1 cellular context compared by ENCODE assay signal in the genomic region with DNA sequence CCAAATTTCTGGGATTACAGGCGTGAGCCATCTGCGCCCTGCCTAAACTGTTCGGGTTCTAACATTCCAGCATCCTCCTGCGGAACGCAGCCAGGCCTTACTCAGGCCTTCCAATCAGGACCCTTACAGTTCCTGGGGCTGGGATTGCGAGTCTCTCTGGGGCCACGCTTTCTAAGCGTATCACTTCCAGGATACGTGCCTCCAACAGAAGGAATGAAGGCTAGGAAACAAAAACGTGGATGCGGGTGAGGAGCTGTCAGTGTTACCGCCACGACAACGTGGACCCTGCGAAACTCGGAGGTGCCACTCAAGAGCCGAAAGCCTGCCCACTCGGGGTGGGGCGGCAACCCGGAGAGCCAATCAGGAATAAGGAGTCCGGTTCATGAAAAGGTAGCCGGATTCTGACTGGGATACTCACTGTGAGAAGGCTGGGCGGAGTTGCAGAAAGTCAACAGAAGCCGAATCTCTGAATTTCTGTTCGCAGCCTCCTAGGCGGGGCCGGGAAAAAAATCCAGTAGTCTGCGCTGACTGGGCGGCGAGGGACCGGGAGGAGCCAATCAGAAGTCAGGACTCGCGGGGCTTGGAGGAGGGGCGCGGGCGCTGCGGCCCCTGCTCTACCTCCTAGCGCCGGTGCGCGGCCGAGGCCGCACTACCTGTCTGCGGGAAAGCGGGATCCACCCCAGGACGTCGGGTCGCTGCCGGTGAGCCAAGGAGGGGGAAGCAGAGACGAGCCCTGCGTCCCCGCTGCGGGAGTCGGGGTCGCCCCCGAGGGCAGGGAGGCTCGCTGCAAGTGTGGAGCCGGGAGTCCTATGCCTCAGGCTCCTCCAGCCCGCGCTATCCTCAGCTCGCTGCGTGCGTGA.
TF ChIP-seq lines count a peak whose summit lies in the region.

A gene with protein sequence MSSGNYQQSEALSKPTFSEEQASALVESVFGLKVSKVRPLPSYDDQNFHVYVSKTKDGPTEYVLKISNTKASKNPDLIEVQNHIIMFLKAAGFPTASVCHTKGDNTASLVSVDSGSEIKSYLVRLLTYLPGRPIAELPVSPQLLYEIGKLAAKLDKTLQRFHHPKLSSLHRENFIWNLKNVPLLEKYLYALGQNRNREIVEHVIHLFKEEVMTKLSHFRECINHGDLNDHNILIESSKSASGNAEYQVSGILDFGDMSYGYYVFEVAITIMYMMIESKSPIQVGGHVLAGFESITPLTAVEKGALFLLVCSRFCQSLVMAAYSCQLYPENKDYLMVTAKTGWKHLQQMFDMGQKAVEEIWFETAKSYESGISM (plus strand): TSS at position 607 of the 860 bp plus-strand sequence. CDS start 5,512 bp downstream, outside the sequence.

TF ChIP-seq in K562, 482 proteins besides CTCF, POLR2A, EP300 and RAD21 (continued from another document and continues in another):
- TF ChIP-seq, protein P1, sequence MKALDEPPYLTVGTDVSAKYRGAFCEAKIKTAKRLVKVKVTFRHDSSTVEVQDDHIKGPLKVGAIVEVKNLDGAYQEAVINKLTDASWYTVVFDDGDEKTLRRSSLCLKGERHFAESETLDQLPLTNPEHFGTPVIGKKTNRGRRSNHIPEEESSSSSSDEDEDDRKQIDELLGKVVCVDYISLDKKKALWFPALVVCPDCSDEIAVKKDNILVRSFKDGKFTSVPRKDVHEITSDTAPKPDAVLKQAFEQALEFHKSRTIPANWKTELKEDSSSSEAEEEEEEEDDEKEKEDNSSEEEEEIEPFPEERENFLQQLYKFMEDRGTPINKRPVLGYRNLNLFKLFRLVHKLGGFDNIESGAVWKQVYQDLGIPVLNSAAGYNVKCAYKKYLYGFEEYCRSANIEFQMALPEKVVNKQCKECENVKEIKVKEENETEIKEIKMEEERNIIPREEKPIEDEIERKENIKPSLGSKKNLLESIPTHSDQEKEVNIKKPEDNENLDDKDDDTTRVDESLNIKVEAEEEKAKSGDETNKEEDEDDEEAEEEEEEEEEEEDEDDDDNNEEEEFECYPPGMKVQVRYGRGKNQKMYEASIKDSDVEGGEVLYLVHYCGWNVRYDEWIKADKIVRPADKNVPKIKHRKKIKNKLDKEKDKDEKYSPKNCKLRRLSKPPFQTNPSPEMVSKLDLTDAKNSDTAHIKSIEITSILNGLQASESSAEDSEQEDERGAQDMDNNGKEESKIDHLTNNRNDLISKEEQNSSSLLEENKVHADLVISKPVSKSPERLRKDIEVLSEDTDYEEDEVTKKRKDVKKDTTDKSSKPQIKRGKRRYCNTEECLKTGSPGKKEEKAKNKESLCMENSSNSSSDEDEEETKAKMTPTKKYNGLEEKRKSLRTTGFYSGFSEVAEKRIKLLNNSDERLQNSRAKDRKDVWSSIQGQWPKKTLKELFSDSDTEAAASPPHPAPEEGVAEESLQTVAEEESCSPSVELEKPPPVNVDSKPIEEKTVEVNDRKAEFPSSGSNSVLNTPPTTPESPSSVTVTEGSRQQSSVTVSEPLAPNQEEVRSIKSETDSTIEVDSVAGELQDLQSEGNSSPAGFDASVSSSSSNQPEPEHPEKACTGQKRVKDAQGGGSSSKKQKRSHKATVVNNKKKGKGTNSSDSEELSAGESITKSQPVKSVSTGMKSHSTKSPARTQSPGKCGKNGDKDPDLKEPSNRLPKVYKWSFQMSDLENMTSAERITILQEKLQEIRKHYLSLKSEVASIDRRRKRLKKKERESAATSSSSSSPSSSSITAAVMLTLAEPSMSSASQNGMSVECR (CRISPR knock-in tag; IDR thresholded peaks at IDR 0.05), result peak; percentile 46; the same call in 1 of the 2 replicates
- TF ChIP-seq CHD2 (IDR thresholded peaks at IDR 0.05; ENCODE audit: low read depth, low read length) (0 out of 2 replicates have a peak, but pooled peaks have one; percentile 18), NFYB (IDR thresholded peaks at IDR 0.05; ENCODE audit: extremely low read depth, insufficient read length) (peak; percentile 31), RNF2 (IDR thresholded peaks at IDR 0.05) (0 out of 2 replicates have a peak, but pooled peaks have one; percentile 18), RCOR1 (IDR thresholded peaks at IDR 0.05; ENCODE audit: borderline replicate concordance in 1 of 2, low read depth in 2 of 2, low read length in 2 of 2) (peak in 1 of 2 experiments; percentile 66; a peak in 1 of 4 replicates), TBP (optimal IDR thresholded peaks at IDR 0.05; ENCODE audit: low read depth, low read length) (peak; percentile 66), TCF7 (IDR thresholded peaks at IDR 0.05; ENCODE audit: borderline replicate concordance) (no peak), POLR2B (IDR thresholded peaks at IDR 0.05; ENCODE audit: low read depth, partially characterized antibody) (peak; percentile 53), CCNT2 (IDR thresholded peaks at IDR 0.05; ENCODE audit: borderline replicate concordance, extremely low read depth, insufficient read length, low read depth, low read length) (peak; percentile 60), KDM5B (IDR thresholded peaks at IDR 0.05; ENCODE audit: insufficient replicate concordance, low read depth, low read length) (peak; percentile 77), TEAD4 (IDR thresholded peaks at IDR 0.05; ENCODE audit: low read length) (peak; percentile 37; the same call in 1 of the 2 replicates), TEAD4 (CRISPR knock-in tag; IDR thresholded peaks at IDR 0.05; ENCODE audit: borderline replicate concordance) (no peak), SIN3B (IDR thresholded peaks at IDR 0.05; ENCODE audit: low read depth) (peak; percentile 36; the same call in 1 of the 2 replicates), NCOA2 (IDR thresholded peaks at IDR 0.05; ENCODE audit: partially characterized antibody in 2 of 2) (no peak), TEAD1 (CRISPR knock-in tag; IDR thresholded peaks at IDR 0.05) (0 out of 4 replicates have a peak, but pooled peaks of 1 of the 2 experiments have one; percentile 54)
- TF ChIP-seq, protein P2, sequence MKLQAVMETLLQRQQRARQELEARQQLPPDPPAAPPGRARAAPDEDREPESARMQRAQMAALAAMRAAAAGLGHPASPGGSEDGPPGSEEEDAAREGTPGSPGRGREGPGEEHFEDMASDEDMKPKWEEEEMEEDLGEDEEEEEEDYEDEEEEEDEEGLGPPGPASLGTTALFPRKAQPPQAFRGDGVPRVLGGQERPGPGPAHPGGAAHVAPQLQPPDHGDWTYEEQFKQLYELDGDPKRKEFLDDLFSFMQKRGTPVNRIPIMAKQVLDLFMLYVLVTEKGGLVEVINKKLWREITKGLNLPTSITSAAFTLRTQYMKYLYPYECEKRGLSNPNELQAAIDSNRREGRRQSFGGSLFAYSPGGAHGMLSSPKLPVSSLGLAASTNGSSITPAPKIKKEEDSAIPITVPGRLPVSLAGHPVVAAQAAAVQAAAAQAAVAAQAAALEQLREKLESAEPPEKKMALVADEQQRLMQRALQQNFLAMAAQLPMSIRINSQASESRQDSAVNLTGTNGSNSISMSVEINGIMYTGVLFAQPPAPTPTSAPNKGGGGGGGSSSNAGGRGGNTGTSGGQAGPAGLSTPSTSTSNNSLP (IDR thresholded peaks at IDR 0.05; ENCODE audit: borderline replicate concordance, low read depth, low read length), result no peak
- TF ChIP-seq, protein P3, sequence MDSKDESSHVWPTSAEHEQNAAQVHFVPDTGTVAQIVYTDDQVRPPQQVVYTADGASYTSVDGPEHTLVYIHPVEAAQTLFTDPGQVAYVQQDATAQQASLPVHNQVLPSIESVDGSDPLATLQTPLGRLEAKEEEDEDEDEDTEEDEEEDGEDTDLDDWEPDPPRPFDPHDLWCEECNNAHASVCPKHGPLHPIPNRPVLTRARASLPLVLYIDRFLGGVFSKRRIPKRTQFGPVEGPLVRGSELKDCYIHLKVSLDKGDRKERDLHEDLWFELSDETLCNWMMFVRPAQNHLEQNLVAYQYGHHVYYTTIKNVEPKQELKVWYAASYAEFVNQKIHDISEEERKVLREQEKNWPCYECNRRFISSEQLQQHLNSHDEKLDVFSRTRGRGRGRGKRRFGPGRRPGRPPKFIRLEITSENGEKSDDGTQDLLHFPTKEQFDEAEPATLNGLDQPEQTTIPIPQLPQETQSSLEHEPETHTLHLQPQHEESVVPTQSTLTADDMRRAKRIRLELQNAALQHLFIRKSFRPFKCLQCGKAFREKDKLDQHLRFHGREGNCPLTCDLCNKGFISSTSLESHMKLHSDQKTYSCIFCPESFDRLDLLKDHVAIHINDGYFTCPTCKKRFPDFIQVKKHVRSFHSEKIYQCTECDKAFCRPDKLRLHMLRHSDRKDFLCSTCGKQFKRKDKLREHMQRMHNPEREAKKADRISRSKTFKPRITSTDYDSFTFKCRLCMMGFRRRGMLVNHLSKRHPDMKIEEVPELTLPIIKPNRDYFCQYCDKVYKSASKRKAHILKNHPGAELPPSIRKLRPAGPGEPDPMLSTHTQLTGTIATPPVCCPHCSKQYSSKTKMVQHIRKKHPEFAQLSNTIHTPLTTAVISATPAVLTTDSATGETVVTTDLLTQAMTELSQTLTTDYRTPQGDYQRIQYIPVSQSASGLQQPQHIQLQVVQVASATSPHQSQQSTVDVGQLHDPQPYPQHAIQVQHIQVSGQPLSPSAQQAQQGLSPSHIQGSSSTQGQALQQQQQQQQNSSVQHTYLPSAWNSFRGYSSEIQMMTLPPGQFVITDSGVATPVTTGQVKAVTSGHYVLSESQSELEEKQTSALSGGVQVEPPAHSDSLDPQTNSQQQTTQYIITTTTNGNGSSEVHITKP (IDR thresholded peaks at IDR 0.05; ENCODE audit: partially characterized antibody), result peak; percentile 60
- TF ChIP-seq, protein P4, sequence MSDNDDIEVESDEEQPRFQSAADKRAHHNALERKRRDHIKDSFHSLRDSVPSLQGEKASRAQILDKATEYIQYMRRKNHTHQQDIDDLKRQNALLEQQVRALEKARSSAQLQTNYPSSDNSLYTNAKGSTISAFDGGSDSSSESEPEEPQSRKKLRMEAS (CRISPR knock-in tag; IDR thresholded peaks at IDR 0.05), result peak; percentile 48; the same call in 1 of the 2 replicates
- TF ChIP-seq, protein P5, sequence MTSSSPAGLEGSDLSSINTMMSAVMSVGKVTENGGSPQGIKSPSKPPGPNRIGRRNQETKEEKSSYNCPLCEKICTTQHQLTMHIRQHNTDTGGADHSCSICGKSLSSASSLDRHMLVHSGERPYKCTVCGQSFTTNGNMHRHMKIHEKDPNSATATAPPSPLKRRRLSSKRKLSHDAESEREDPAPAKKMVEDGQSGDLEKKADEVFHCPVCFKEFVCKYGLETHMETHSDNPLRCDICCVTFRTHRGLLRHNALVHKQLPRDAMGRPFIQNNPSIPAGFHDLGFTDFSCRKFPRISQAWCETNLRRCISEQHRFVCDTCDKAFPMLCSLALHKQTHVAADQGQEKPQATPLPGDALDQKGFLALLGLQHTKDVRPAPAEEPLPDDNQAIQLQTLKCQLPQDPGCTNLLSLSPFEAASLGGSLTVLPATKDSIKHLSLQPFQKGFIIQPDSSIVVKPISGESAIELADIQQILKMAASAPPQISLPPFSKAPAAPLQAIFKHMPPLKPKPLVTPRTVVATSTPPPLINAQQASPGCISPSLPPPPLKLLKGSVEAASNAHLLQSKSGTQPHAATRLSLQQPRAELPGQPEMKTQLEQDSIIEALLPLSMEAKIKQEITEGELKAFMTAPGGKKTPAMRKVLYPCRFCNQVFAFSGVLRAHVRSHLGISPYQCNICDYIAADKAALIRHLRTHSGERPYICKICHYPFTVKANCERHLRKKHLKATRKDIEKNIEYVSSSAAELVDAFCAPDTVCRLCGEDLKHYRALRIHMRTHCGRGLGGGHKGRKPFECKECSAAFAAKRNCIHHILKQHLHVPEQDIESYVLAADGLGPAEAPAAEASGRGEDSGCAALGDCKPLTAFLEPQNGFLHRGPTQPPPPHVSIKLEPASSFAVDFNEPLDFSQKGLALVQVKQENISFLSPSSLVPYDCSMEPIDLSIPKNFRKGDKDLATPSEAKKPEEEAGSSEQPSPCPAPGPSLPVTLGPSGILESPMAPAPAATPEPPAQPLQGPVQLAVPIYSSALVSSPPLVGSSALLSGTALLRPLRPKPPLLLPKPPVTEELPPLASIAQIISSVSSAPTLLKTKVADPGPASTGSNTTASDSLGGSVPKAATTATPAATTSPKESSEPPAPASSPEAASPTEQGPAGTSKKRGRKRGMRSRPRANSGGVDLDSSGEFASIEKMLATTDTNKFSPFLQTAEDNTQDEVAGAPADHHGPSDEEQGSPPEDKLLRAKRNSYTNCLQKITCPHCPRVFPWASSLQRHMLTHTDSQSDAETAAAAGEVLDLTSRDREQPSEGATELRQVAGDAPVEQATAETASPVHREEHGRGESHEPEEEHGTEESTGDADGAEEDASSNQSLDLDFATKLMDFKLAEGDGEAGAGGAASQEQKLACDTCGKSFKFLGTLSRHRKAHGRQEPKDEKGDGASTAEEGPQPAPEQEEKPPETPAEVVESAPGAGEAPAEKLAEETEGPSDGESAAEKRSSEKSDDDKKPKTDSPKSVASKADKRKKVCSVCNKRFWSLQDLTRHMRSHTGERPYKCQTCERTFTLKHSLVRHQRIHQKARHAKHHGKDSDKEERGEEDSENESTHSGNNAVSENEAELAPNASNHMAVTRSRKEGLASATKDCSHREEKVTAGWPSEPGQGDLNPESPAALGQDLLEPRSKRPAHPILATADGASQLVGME (CRISPR knock-in tag; IDR thresholded peaks at IDR 0.05), result 0 out of 2 replicates have a peak, but pooled peaks have one; percentile 18
- TF ChIP-seq, protein P6, sequence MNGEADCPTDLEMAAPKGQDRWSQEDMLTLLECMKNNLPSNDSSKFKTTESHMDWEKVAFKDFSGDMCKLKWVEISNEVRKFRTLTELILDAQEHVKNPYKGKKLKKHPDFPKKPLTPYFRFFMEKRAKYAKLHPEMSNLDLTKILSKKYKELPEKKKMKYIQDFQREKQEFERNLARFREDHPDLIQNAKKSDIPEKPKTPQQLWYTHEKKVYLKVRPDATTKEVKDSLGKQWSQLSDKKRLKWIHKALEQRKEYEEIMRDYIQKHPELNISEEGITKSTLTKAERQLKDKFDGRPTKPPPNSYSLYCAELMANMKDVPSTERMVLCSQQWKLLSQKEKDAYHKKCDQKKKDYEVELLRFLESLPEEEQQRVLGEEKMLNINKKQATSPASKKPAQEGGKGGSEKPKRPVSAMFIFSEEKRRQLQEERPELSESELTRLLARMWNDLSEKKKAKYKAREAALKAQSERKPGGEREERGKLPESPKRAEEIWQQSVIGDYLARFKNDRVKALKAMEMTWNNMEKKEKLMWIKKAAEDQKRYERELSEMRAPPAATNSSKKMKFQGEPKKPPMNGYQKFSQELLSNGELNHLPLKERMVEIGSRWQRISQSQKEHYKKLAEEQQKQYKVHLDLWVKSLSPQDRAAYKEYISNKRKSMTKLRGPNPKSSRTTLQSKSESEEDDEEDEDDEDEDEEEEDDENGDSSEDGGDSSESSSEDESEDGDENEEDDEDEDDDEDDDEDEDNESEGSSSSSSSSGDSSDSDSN (IDR thresholded peaks at IDR 0.05; ENCODE audit: borderline replicate concordance in 1 of 2, low read depth in 2 of 2, low read length in 2 of 2), result 0 out of 4 replicates have a peak, but pooled peaks of 1 of the 2 experiments have one; percentile 16
- TF ChIP-seq, protein P7, sequence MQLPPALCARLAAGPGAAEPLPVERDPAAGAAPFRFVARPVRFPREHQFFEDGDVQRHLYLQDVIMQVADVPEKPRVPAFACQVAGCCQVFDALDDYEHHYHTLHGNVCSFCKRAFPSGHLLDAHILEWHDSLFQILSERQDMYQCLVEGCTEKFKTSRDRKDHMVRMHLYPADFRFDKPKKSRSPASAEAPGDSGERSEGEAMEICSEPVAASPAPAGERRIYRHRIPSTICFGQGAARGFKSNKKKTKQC (CRISPR knock-in tag; IDR thresholded peaks at IDR 0.05), result no peak
